ENCODE assay signal across 1 cellular context in genomic region chr6:41741625-41742490, GRCh38.
TF ChIP-seq lines count a peak whose summit lies in the region.

No MANE protein-coding gene starts in this region.

TF ChIP-seq in HepG2, 621 proteins besides CTCF, POLR2A, EP300 and RAD21 (continued from another document and continues in another):
- no peak; a peak in 1 of 4 replicates for TF ChIP-seq REST (IDR thresholded peaks at IDR 0.05; ENCODE audit: borderline replicate concordance in 1 of 2, low read depth in 1 of 2, low read length in 2 of 2)
- TF ChIP-seq SP4 (CRISPR knock-in tag; IDR thresholded peaks at IDR 0.05) = peak; percentile 66
- TF ChIP-seq ZNF44 (CRISPR knock-in tag; IDR thresholded peaks at IDR 0.05) = no peak
- peak; percentile 29; the same call in 1 of the 2 replicates for TF ChIP-seq CBX5 (CRISPR knock-in tag; IDR thresholded peaks at IDR 0.05; ENCODE audit: borderline replicate concordance)
- TF ChIP-seq SPEN (CRISPR knock-in tag; IDR thresholded peaks at IDR 0.05; ENCODE audit: low read depth) = no peak
- peak; percentile 50 for TF ChIP-seq KDM6A (CRISPR knock-in tag; IDR thresholded peaks at IDR 0.05; ENCODE audit: low read depth)
- TF ChIP-seq, protein P1, sequence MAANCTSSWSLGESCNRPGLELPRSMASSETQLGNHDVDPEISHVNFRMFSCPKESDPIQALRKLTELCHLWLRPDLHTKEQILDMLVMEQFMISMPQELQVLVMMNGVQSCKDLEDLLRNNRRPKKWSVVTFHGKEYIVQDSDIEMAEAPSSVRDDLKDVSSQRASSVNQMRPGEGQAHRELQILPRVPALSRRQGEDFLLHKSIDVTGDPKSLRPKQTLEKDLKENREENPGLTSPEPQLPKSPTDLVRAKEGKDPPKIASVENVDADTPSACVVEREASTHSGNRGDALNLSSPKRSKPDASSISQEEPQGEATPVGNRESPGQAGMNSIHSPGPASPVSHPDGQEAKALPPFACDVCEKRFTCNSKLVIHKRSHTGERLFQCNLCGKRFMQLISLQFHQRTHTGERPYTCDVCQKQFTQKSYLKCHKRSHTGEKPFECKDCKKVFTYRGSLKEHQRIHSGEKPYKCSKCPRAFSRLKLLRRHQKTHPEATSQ (CRISPR knock-in tag; IDR thresholded peaks at IDR 0.05; ENCODE audit: borderline replicate concordance) = peak; percentile 46; the same call in 1 of the 2 replicates
- TF ChIP-seq FOXA3 (CRISPR knock-in tag; IDR thresholded peaks at IDR 0.05) = peak; percentile 64
- TF ChIP-seq AKAP8 (CRISPR knock-in tag; IDR thresholded peaks at IDR 0.05) = no peak
- TF ChIP-seq ZNF333 (CRISPR knock-in tag; IDR thresholded peaks at IDR 0.05; ENCODE audit: borderline replicate concordance) = no peak
- peak; percentile 53; the same call in 1 of the 2 replicates for TF ChIP-seq ZNF143 (CRISPR knock-in tag; IDR thresholded peaks at IDR 0.05)
- TF ChIP-seq SNAPC2 (CRISPR knock-in tag; IDR thresholded peaks at IDR 0.05) = peak; percentile 77; the same call in 1 of the 2 replicates
- TF ChIP-seq YEATS4 (CRISPR knock-in tag; IDR thresholded peaks at IDR 0.05; ENCODE audit: borderline replicate concordance) = no peak
- TF ChIP-seq TCF7 (IDR thresholded peaks at IDR 0.05; ENCODE audit: low read depth) = peak; percentile 73
- no peak for TF ChIP-seq ZNF180 (CRISPR knock-in tag; IDR thresholded peaks at IDR 0.05; ENCODE audit: borderline replicate concordance, low read depth)
- peak; percentile 70; the same call in 1 of the 2 replicates for TF ChIP-seq NCOA2 (CRISPR knock-in tag; IDR thresholded peaks at IDR 0.05)
- no peak for TF ChIP-seq ZFP1 (CRISPR knock-in tag; IDR thresholded peaks at IDR 0.05)
- no peak for TF ChIP-seq ATF2 (CRISPR knock-in tag; IDR thresholded peaks at IDR 0.05)
- peak; percentile 32; the same call in 1 of the 2 replicates for TF ChIP-seq ZNF746 (CRISPR knock-in tag; IDR thresholded peaks at IDR 0.05)
- 0 out of 2 replicates have a peak, but pooled peaks have one; percentile 67 for TF ChIP-seq ARHGAP35 (CRISPR knock-in tag; IDR thresholded peaks at IDR 0.05; ENCODE audit: borderline replicate concordance)
- peak; percentile 66; the same call in 1 of the 2 replicates for TF ChIP-seq MYPOP (CRISPR knock-in tag; IDR thresholded peaks at IDR 0.05)
- TF ChIP-seq ZNF225 (CRISPR knock-in tag; IDR thresholded peaks at IDR 0.05) = no peak; the same call in 1 of the 2 replicates
- TF ChIP-seq ZMYM4 (CRISPR knock-in tag; IDR thresholded peaks at IDR 0.05) = no peak
- no peak for TF ChIP-seq ZNF530 (CRISPR knock-in tag; IDR thresholded peaks at IDR 0.05; ENCODE audit: low read depth)
- no peak for TF ChIP-seq CCAR2 (optimal IDR thresholded peaks at IDR 0.05; ENCODE audit: low read depth, low read length)
- no peak for TF ChIP-seq ZNF382 (CRISPR knock-in tag; IDR thresholded peaks at IDR 0.05; ENCODE audit: borderline replicate concordance)
- TF ChIP-seq, protein P2, sequence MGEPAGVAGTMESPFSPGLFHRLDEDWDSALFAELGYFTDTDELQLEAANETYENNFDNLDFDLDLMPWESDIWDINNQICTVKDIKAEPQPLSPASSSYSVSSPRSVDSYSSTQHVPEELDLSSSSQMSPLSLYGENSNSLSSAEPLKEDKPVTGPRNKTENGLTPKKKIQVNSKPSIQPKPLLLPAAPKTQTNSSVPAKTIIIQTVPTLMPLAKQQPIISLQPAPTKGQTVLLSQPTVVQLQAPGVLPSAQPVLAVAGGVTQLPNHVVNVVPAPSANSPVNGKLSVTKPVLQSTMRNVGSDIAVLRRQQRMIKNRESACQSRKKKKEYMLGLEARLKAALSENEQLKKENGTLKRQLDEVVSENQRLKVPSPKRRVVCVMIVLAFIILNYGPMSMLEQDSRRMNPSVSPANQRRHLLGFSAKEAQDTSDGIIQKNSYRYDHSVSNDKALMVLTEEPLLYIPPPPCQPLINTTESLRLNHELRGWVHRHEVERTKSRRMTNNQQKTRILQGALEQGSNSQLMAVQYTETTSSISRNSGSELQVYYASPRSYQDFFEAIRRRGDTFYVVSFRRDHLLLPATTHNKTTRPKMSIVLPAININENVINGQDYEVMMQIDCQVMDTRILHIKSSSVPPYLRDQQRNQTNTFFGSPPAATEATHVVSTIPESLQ (CRISPR knock-in tag; conservative IDR thresholded peaks at IDR 0.05) = no peak
- TF ChIP-seq SRY (CRISPR knock-in tag; IDR thresholded peaks at IDR 0.05) = no peak
- TF ChIP-seq SMYD3 (CRISPR knock-in tag; IDR thresholded peaks at IDR 0.05) = 0 out of 2 replicates have a peak, but pooled peaks have one; percentile 45
- peak; percentile 65; the same call in 1 of the 2 replicates for TF ChIP-seq RARA (CRISPR knock-in tag; IDR thresholded peaks at IDR 0.05)
- TF ChIP-seq U2AF2 (IDR thresholded peaks at IDR 0.05; ENCODE audit: low read depth, low read length) = no peak
- TF ChIP-seq, protein P3, sequence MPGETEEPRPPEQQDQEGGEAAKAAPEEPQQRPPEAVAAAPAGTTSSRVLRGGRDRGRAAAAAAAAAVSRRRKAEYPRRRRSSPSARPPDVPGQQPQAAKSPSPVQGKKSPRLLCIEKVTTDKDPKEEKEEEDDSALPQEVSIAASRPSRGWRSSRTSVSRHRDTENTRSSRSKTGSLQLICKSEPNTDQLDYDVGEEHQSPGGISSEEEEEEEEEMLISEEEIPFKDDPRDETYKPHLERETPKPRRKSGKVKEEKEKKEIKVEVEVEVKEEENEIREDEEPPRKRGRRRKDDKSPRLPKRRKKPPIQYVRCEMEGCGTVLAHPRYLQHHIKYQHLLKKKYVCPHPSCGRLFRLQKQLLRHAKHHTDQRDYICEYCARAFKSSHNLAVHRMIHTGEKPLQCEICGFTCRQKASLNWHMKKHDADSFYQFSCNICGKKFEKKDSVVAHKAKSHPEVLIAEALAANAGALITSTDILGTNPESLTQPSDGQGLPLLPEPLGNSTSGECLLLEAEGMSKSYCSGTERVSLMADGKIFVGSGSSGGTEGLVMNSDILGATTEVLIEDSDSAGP (CRISPR knock-in tag; IDR thresholded peaks at IDR 0.05; ENCODE audit: borderline replicate concordance) = peak; percentile 65; the same call in 1 of the 2 replicates
- TF ChIP-seq GTF3A (CRISPR knock-in tag; conservative IDR thresholded peaks at IDR 0.05) = no peak
- peak; percentile 54; the same call in 1 of the 2 replicates for TF ChIP-seq ZNF709 (CRISPR knock-in tag; IDR thresholded peaks at IDR 0.05)
- 0 out of 2 replicates have a peak, but pooled peaks have one; percentile 19 for TF ChIP-seq TAF1 (CRISPR knock-in tag; IDR thresholded peaks at IDR 0.05)
- no peak for TF ChIP-seq PAWR (CRISPR knock-in tag; IDR thresholded peaks at IDR 0.05; ENCODE audit: borderline replicate concordance)
- TF ChIP-seq IRX3 (CRISPR knock-in tag; IDR thresholded peaks at IDR 0.05; ENCODE audit: borderline replicate concordance, low read depth) = no peak
- TF ChIP-seq FOXA1 (IDR thresholded peaks at IDR 0.05) = no peak
- TF ChIP-seq FOXA1 (CRISPR knock-in tag; IDR thresholded peaks at IDR 0.05) = peak; percentile 74
- TF ChIP-seq BRCA1 (CRISPR knock-in tag; IDR thresholded peaks at IDR 0.05) = no peak
- peak; percentile 49; the same call in 1 of the 2 replicates for TF ChIP-seq TMF1 (CRISPR knock-in tag; IDR thresholded peaks at IDR 0.05; ENCODE audit: low read depth)
- no peak for TF ChIP-seq HOXD1 (CRISPR knock-in tag; IDR thresholded peaks at IDR 0.05)
- no peak for TF ChIP-seq ZNF275 (CRISPR knock-in tag; IDR thresholded peaks at IDR 0.05; ENCODE audit: borderline replicate concordance)
- peak; percentile 45 for TF ChIP-seq FOSL2 (CRISPR knock-in tag; IDR thresholded peaks at IDR 0.05)
- no peak for TF ChIP-seq ZNF558 (CRISPR knock-in tag; IDR thresholded peaks at IDR 0.05; ENCODE audit: borderline replicate concordance)
- TF ChIP-seq SIX4 (CRISPR knock-in tag; IDR thresholded peaks at IDR 0.05) = 0 out of 2 replicates have a peak, but pooled peaks have one; percentile 11
- peak; percentile 67; the same call in 1 of the 2 replicates for TF ChIP-seq ETV5 (CRISPR knock-in tag; IDR thresholded peaks at IDR 0.05; ENCODE audit: borderline replicate concordance)
- TF ChIP-seq PREB (CRISPR knock-in tag; IDR thresholded peaks at IDR 0.05) = no peak
- peak; percentile 10 for TF ChIP-seq ZNF768 (CRISPR knock-in tag; IDR thresholded peaks at IDR 0.05)
- no peak for TF ChIP-seq NFKBIZ (CRISPR knock-in tag; IDR thresholded peaks at IDR 0.05)
- TF ChIP-seq, protein P4, sequence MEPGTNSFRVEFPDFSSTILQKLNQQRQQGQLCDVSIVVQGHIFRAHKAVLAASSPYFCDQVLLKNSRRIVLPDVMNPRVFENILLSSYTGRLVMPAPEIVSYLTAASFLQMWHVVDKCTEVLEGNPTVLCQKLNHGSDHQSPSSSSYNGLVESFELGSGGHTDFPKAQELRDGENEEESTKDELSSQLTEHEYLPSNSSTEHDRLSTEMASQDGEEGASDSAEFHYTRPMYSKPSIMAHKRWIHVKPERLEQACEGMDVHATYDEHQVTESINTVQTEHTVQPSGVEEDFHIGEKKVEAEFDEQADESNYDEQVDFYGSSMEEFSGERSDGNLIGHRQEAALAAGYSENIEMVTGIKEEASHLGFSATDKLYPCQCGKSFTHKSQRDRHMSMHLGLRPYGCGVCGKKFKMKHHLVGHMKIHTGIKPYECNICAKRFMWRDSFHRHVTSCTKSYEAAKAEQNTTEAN (CRISPR knock-in tag; conservative IDR thresholded peaks at IDR 0.05) = no peak
- no peak for TF ChIP-seq GPN1 (CRISPR knock-in tag; IDR thresholded peaks at IDR 0.05; ENCODE audit: borderline replicate concordance)
- 0 out of 2 replicates have a peak, but pooled peaks have one; percentile 38 for TF ChIP-seq DPF2 (CRISPR knock-in tag; IDR thresholded peaks at IDR 0.05; ENCODE audit: borderline replicate concordance, low read depth)
- no peak for TF ChIP-seq ZSCAN9 (CRISPR knock-in tag; IDR thresholded peaks at IDR 0.05; ENCODE audit: borderline replicate concordance)
- peak; percentile 45; the same call in 1 of the 2 replicates for TF ChIP-seq MED1 (CRISPR knock-in tag; IDR thresholded peaks at IDR 0.05)
- TF ChIP-seq ZNF253 (CRISPR knock-in tag; IDR thresholded peaks at IDR 0.05; ENCODE audit: borderline replicate concordance) = peak; percentile 45; the same call in 1 of the 2 replicates
- peak; percentile 85 for TF ChIP-seq HDAC2 (CRISPR knock-in tag; IDR thresholded peaks at IDR 0.05)
- TF ChIP-seq RFX3 (CRISPR knock-in tag; IDR thresholded peaks at IDR 0.05) = no peak
- TF ChIP-seq ZNF660 (CRISPR knock-in tag; IDR thresholded peaks at IDR 0.05; ENCODE audit: borderline replicate concordance, low read depth) = no peak
- TF ChIP-seq SMARCC2 (IDR thresholded peaks at IDR 0.05) = no peak
- no peak for TF ChIP-seq HMGA1 (CRISPR knock-in tag; conservative IDR thresholded peaks at IDR 0.05)
